In genomic region chr10:3484306-3485187, GRCh38 we compare ENCODE assay signal across 8 cellular contexts.
A peak's percentile ranks its signal among the peaks of the same experiment; 100 is the strongest.
DNase-seq lines count a peak whose midpoint lies in the region; ATAC-seq, FAIRE-seq and TF ChIP-seq lines count a peak whose summit lies in the region.

No MANE protein-coding gene starts in this region.

- no peaks in the 10 kb centered on the region for H3K9me3 ChIP-seq in CD8-positive, alpha-beta T cell (ENCODE audit: low read length)
- H3K9me3 ChIP-seq in sigmoid colon = no peaks in the 10 kb centered on the region

- H3K9me3 Mint-ChIP-seq in CD8-positive, alpha-beta T cell = peaks cover 6% of the 10 kb centered on the region

- no peak for TF ChIP-seq EP300 in sigmoid colon (IDR thresholded peaks at IDR 0.05)

- POLR2A ChIA-PET in CD8-positive, alpha-beta T cell (lab: Charles Lee) = no interaction called here

- no peak overlapping the region for H3K4me3 ChIP-seq in CD8-positive, alpha-beta T cell (ENCODE audit: low read depth, low read length)
- no peak overlapping the region for H3K4me3 ChIP-seq in sigmoid colon

- intact Hi-C loops in CD8-positive, alpha-beta T cell (cut with DNase I, micrococcal nuclease) = no loop called here
- intact Hi-C loops in sigmoid colon (cut with DNase I) = loop anchor here (10.0 kb wide), 1 partner anchor 780 kb away; no protein-coding TSS in a partner anchor

- peaks cover 9% of the 10 kb centered on the region for H3K4me1 Mint-ChIP-seq in CD8-positive, alpha-beta T cell (ENCODE audit: low read depth)

- 67 to 81% methylated on average over 22 of the region's 22 CpGs for WGBS in sigmoid colon, 2 donors

- no peak for ATAC-seq in CD8-positive, alpha-beta T cell
- ATAC-seq in GM19372 (IDR thresholded peaks at IDR 0.05; ENCODE audit: low read depth, unreplicated experiment) (peak; percentile 86), HG03280 (IDR thresholded peaks at IDR 0.05; ENCODE audit: unreplicated experiment) (peak; percentile 82), esophagus mucosa (no peak)

- no peaks in the 10 kb centered on the region for H3K36me3 ChIP-seq in CD8-positive, alpha-beta T cell (ENCODE audit: insufficient read depth, low read length)
- H3K36me3 ChIP-seq in sigmoid colon = no peaks in the 10 kb centered on the region

- no peaks in the 10 kb centered on the region for H3K36me3 Mint-ChIP-seq in CD8-positive, alpha-beta T cell

- CTCF ChIA-PET in CD8-positive, alpha-beta T cell (lab: Charles Lee) = no interaction called here

- no peak for TF ChIP-seq POLR2A in sigmoid colon (IDR thresholded peaks at IDR 0.05)

- peak overlapping the region; percentile 14 for H3K27ac Mint-ChIP-seq in CD8-positive, alpha-beta T cell

- no peak for FAIRE-seq in urothelium cell line (lab: Jason Lieb, UNC)

- no peaks in the 10 kb centered on the region for H3K27me3 ChIP-seq in CD8-positive, alpha-beta T cell (ENCODE audit: insufficient read depth, low read length)
- no peaks in the 10 kb centered on the region for H3K27me3 ChIP-seq in sigmoid colon

- no peaks in the 10 kb centered on the region for H3K27me3 Mint-ChIP-seq in CD8-positive, alpha-beta T cell (ENCODE audit: low read depth)

- no peak for DNase-seq in CD8-positive, alpha-beta T cell
- DNase-seq in dermis blood vessel endothelial cell (peak; percentile 64), sigmoid colon (no peak), NCI-H1092 (lab: John Stamatoyannopoulos, UW) (no peak), urothelium cell line (ENCODE audit: low spot score) (no peak)

- no peak for TF ChIP-seq CTCF in CD8-positive, alpha-beta T cell (IDR thresholded peaks at IDR 0.05)
- no peak for TF ChIP-seq CTCF in sigmoid colon (IDR thresholded peaks at IDR 0.05)

- no peaks in the 10 kb centered on the region for H3K4me1 ChIP-seq in CD8-positive, alpha-beta T cell (ENCODE audit: insufficient read depth, low read length)
- H3K4me1 ChIP-seq in sigmoid colon = peaks cover 0 to 30% (median 27%) of the 10 kb centered on the region in 4 donors

- H3K4me3 Mint-ChIP-seq in CD8-positive, alpha-beta T cell = no peak overlapping the region

- no peak overlapping the region for H3K27ac ChIP-seq in CD8-positive, alpha-beta T cell (ENCODE audit: low read depth, low read length)
- H3K27ac ChIP-seq in sigmoid colon = peak overlapping the region; percentile 24 to 81 (median 66)

Comparison
In these comparisons a context has a peak if more than half of its experiments do, and no peak if none do; other contexts are left out.
1. ATAC-seq: peak in GM19372 (single experiment) and HG03280 (single experiment); none in CD8-positive, alpha-beta T cell (single experiment) and esophagus mucosa (single experiment).